2 cellular contexts compared by ENCODE assay signal in the genomic region with DNA sequence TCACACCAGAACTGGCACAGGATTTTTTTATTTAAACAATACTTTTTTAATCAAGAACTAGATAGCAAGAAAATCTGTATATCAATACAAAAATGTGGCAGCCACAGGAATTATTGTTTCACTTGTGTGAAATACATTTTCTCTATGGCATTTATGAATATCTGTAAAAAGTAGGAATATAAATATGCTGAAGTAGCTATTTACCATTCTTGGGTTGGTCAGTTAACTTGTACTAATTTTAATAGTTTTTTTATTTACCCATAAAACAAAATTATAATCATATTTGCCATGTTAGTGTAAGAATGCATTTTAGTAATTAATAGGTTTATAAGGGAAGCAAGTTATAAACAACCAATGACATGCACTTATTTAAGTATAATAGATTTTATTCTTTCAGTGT.
TF ChIP-seq lines count a peak whose summit lies in the region.

No MANE protein-coding gene starts in this region.

TF ChIP-seq in A549, 52 proteins besides CTCF, POLR2A, EP300 and RAD21:
- peak; percentile 30 for TF ChIP-seq MAFK (IDR thresholded peaks at IDR 0.05; ENCODE audit: partially characterized antibody)
- TF ChIP-seq MAZ (IDR thresholded peaks at IDR 0.05; ENCODE audit: borderline replicate concordance, low read depth, low read length): no peak

TF ChIP-seq in IMR-90, 13 proteins besides CTCF, POLR2A, EP300 and RAD21:
- peak; percentile 33 for TF ChIP-seq MAFK (IDR thresholded peaks at IDR 0.05; ENCODE audit: low read depth, low read length)
- no peak for TF ChIP-seq RFX5 (IDR thresholded peaks at IDR 0.05; ENCODE audit: low read depth, low read length)
